Comparison of ENCODE assay signal across 8 cellular contexts in genomic region chr1:36156329-36157114, GRCh38. TPM values are rescaled to one million over a fixed set of nuclear protein-coding genes. Genes with fewer than 3 reads are reported as not detected.
DNase-seq lines count a peak whose midpoint lies in the region; ATAC-seq, FAIRE-seq and TF ChIP-seq lines count a peak whose summit lies in the region.

No MANE protein-coding gene starts in this region.

- no peak for FAIRE-seq in A549 (lab: Jason Lieb, UNC)

- TF ChIP-seq POLR2A in A549 (IDR thresholded peaks at IDR 0.05; ENCODE audit: low read length) = no peak

- 0 out of 2 replicates have a peak, but pooled peaks cover 6% of the 10 kb centered on the region for H3K36me3 ChIP-seq in KOPT-K1 (ENCODE audit: insufficient read depth, low read length)
- H3K36me3 ChIP-seq in SU-DHL-6 (ENCODE audit: low read length) = no peaks in the 10 kb centered on the region
- no peaks in the 10 kb centered on the region for H3K36me3 ChIP-seq in hepatocyte (replicated peaks; ENCODE audit: insufficient read depth, low read depth)

- CTCF ChIA-PET in A549 (lab: Yijun Ruan, JAX) = interaction anchor here (1.1 to 2.3 kb wide), 4 partner anchors 17 to 67 kb away, joined by 3 to 12 read pairs (median 4); partner anchors contain the start of gene THRAP3

- DNase-seq in A549 (ENCODE audit: low read depth in 1 of 2, low spot score in 1 of 2) (peak; percentile 33 to 47), hepatocyte (ENCODE audit: low spot score) (peak; percentile 83), putamen (ENCODE audit: low spot score) (peak; percentile 87), NCI-H2107 treated with DMSO at 0.1 percent for 48 hours (lab: John Stamatoyannopoulos, UW; ENCODE audit: unreplicated experiment) (no peak)

- H3K9ac ChIP-seq in SU-DHL-6 (ENCODE audit: low read length) = peak overlapping the region; percentile 91

- POLR2A ChIA-PET in A549 (lab: Yijun Ruan, JAX) = interaction anchor here (1.5 to 2.4 kb wide), 2 partner anchors 16 to 31 kb away, joined by 4 to 7 read pairs; no protein-coding TSS in a partner anchor

- ATAC-seq in A549 = peak; percentile 36 to 49; a peak in 5 of 6 replicates
- peak; percentile 11 for ATAC-seq in GM18502 (IDR thresholded peaks at IDR 0.05; ENCODE audit: poor library complexity, unreplicated experiment)

- H3K27ac ChIP-seq in A549 = peak overlapping the region; percentile 98 to 99
- H3K27ac ChIP-seq in KOPT-K1 (ENCODE audit: low read depth, low read length, poor library complexity, severe bottlenecking) = peak overlapping the region; percentile 89
- peak overlapping the region; percentile 57 for H3K27ac ChIP-seq in SU-DHL-6 (ENCODE audit: low read depth, low read length)
- H3K27ac ChIP-seq in angular gyrus (ENCODE audit: low read depth, low read length) = peak overlapping the region; percentile 98
- peak overlapping the region; percentile 98 for H3K27ac ChIP-seq in hepatocyte

- TF ChIP-seq CTCF in A549 (IDR thresholded peaks at IDR 0.05) = no peak
- no peak for TF ChIP-seq CTCF in SU-DHL-6 (IDR thresholded peaks at IDR 0.05; ENCODE audit: insufficient read depth, low read length, poor library complexity, severe bottlenecking)
- TF ChIP-seq CTCF in hepatocyte (IDR thresholded peaks at IDR 0.05; ENCODE audit: poor library complexity) = no peak

- 1% methylated on average over 14 of the region's 69 CpGs for WGBS in A549 (ENCODE audit: missing lambda C conversion rate)
- WGBS in hepatocyte (ENCODE audit: low lambda C conversion rate, missing lambda C conversion rate) = 2% methylated on average over 22 of the region's 69 CpGs

- H3K4me3 ChIP-seq in A549 = peak overlapping the region; percentile 99
- H3K4me3 ChIP-seq in SU-DHL-6 (ENCODE audit: insufficient read depth, low read length, poor library complexity, severe bottlenecking) = peak overlapping the region; percentile 92
- H3K4me3 ChIP-seq in hepatocyte = peak overlapping the region; percentile 100

- H3K79me2 ChIP-seq in SU-DHL-6 (ENCODE audit: insufficient read depth, low read length) (peaks cover 50% of the 10 kb centered on the region), hepatocyte (peaks cover 58% of the 10 kb centered on the region)

- H3F3A ChIP-seq in SU-DHL-6 (ENCODE audit: insufficient read depth) = peaks cover 4% of the 10 kb centered on the region; the same call in 1 of the 2 replicates

- peak overlapping the region; percentile 89 for H2AFZ ChIP-seq in SU-DHL-6 (ENCODE audit: low read depth, low read length, severe bottlenecking)
- H2AFZ ChIP-seq in hepatocyte = peak overlapping the region; percentile 94

- H4K20me1 ChIP-seq in SU-DHL-6 (ENCODE audit: low read depth, low read length) (no peaks in the 10 kb centered on the region), hepatocyte (ENCODE audit: insufficient read depth, poor library complexity, severe bottlenecking) (peaks cover 38% of the 10 kb centered on the region)

- TF ChIP-seq EP300 in A549 (IDR thresholded peaks at IDR 0.05) = no peak

- H3K4me1 ChIP-seq in A549 (peaks cover 56% of the 10 kb centered on the region), hepatocyte (ENCODE audit: insufficient read depth) (peaks cover 38% of the 10 kb centered on the region)

- no peak for TF ChIP-seq RAD21 in A549 (conservative IDR thresholded peaks at IDR 0.05 in 1 of 2, IDR thresholded peaks at IDR 0.05 in 1 of 2)

- H3K27me3 ChIP-seq in SU-DHL-6 (ENCODE audit: low read length) (no peaks in the 10 kb centered on the region), hepatocyte (no peaks in the 10 kb centered on the region)

- no peaks in the 10 kb centered on the region for H3K9me2 ChIP-seq in SU-DHL-6 (replicated peaks; ENCODE audit: insufficient read depth, low read length)
- H3K9me2 ChIP-seq in hepatocyte (replicated peaks; ENCODE audit: insufficient read depth) = no peaks in the 10 kb centered on the region

- H3K9me3 ChIP-seq in A549 (no peaks in the 10 kb centered on the region), KOPT-K1 (ENCODE audit: insufficient read depth, low read length, poor library complexity, severe bottlenecking) (no peaks in the 10 kb centered on the region), SU-DHL-6 (ENCODE audit: insufficient read depth, low read length) (no peaks in the 10 kb centered on the region), hepatocyte (ENCODE audit: low read depth) (no peaks in the 10 kb centered on the region)

- H3K4me2 ChIP-seq in A549 (peak overlapping the region; percentile 99), SU-DHL-6 (ENCODE audit: low read depth, low read length, poor library complexity, severe bottlenecking) (peak overlapping the region; percentile 77), hepatocyte (peak overlapping the region; percentile 79)

TF ChIP-seq in A549, 52 proteins besides CTCF, POLR2A, EP300 and RAD21 (continues in another document):
- TF ChIP-seq MAX (IDR thresholded peaks at IDR 0.05) = peak; percentile 20; the same call in 1 of the 2 replicates
- TF ChIP-seq JUN (IDR thresholded peaks at IDR 0.05) = peak in 1 of 2 experiments; percentile 21; a peak in 2 of 5 replicates
- no peak for TF ChIP-seq RARB (CRISPR knock-in tag; IDR thresholded peaks at IDR 0.05)
- no peak for TF ChIP-seq NPAS2 (CRISPR knock-in tag; IDR thresholded peaks at IDR 0.05; ENCODE audit: borderline replicate concordance)
- no peak for TF ChIP-seq SREBF2 (IDR thresholded peaks at IDR 0.05)
- TF ChIP-seq KDM1A (IDR thresholded peaks at IDR 0.05; ENCODE audit: low read depth) = peak; percentile 16; the same call in 1 of the 2 replicates
- no peak for TF ChIP-seq E2F6 (IDR thresholded peaks at IDR 0.05; ENCODE audit: borderline replicate concordance, low read depth)
- TF ChIP-seq ZNF302 (CRISPR knock-in tag; IDR thresholded peaks at IDR 0.05) = no peak
- TF ChIP-seq TP53 (CRISPR knock-in tag; IDR thresholded peaks at IDR 0.05) = no peak
- TF ChIP-seq HMGXB4 (CRISPR knock-in tag; IDR thresholded peaks at IDR 0.05; ENCODE audit: borderline replicate concordance) = no peak
- TF ChIP-seq HDAC2 (IDR thresholded peaks at IDR 0.05) = no peak
- no peak for TF ChIP-seq ZSCAN20 (CRISPR knock-in tag; IDR thresholded peaks at IDR 0.05)
- TF ChIP-seq HOXB5 (CRISPR knock-in tag; IDR thresholded peaks at IDR 0.05) = no peak
- peak; percentile 77; the same call in 1 of the 2 replicates for TF ChIP-seq PHF8 (IDR thresholded peaks at IDR 0.05; ENCODE audit: borderline replicate concordance, low read depth)
- TF ChIP-seq HES2 (IDR thresholded peaks at IDR 0.05) = no peak
- TF ChIP-seq NR3C1 (IDR thresholded peaks at IDR 0.05) = no peak
- TF ChIP-seq GATA3 (IDR thresholded peaks at IDR 0.05; ENCODE audit: borderline replicate concordance) = no peak
- TF ChIP-seq ZFP36 (IDR thresholded peaks at IDR 0.05; ENCODE audit: borderline replicate concordance, partially characterized antibody) = no peak
- no peak for TF ChIP-seq EHMT2 (IDR thresholded peaks at IDR 0.05; ENCODE audit: low read depth)

RNA-seq across cellular contexts. Expression of gene MAP7D1, which starts 0.6 kb away (rescaled TPM):
- polyA plus RNA-seq in A549 (2011; rRNA removed) (15.4 and 16.4 TPM in 2 replicates), A549 (2017; fragmentation: RNase III; extraction: RNeasy Plus Mini Kit Qiagen cat#74134 plus additional on column Dnase treatment) (74.9 to 79.0 TPM (median 75.0 TPM) in 3 replicates), hepatocyte (84.7 and 97.8 TPM in 2 replicates)
- 65.2 and 90.0 TPM in 2 replicates for polyA plus RNA-seq in A549 (2012; cell fraction: cytosol; rRNA removed)
- 113 and 167 TPM in 2 replicates for polyA plus RNA-seq in A549 (2012; cell fraction: nucleus; rRNA removed)
- 15.5 and 28.3 TPM in 2 replicates for polyA minus RNA-seq in A549 (2011; rRNA and poly(A)+ RNA removed)
- total RNA-seq in hepatocyte = 46.0 and 48.4 TPM in 2 replicates

RNA-seq across cellular contexts. Expression of gene TRAPPC3, which starts 7.2 kb away (rescaled TPM):
- polyA plus RNA-seq in A549 (2011; rRNA removed) (62.2 and 67.0 TPM in 2 replicates), A549 (2017; fragmentation: RNase III; extraction: RNeasy Plus Mini Kit Qiagen cat#74134 plus additional on column Dnase treatment) (103 to 109 TPM (median 105 TPM) in 3 replicates), hepatocyte (131 and 148 TPM in 2 replicates)
- polyA plus RNA-seq in A549 (2012; cell fraction: cytosol; rRNA removed) = 69.5 and 75.1 TPM in 2 replicates
- 27.5 and 54.4 TPM in 2 replicates for polyA plus RNA-seq in A549 (2012; cell fraction: nucleus; rRNA removed)
- 16.7 and 17.4 TPM in 2 replicates for polyA minus RNA-seq in A549 (2011; rRNA and poly(A)+ RNA removed)
- total RNA-seq in hepatocyte = 128 and 139 TPM in 2 replicates

RNA-seq across cellular contexts. Expression of gene COL8A2, which starts 31.5 kb away (rescaled TPM):
- 0.05 and 0.12 TPM in 2 replicates for polyA plus RNA-seq in A549 (2011; rRNA removed)
- 0.05 and 0.09 TPM in 2 replicates for polyA plus RNA-seq in A549 (2012; cell fraction: cytosol; rRNA removed)
- polyA plus RNA-seq in A549 (2012; cell fraction: nucleus; rRNA removed) = 0.11 and 0.13 TPM in 2 replicates
- polyA plus RNA-seq in A549 (2017; fragmentation: RNase III; extraction: RNeasy Plus Mini Kit Qiagen cat#74134 plus additional on column Dnase treatment) = 0.07 to 0.16 TPM (median 0.12 TPM) in 3 replicates
- 0.08 and 0.10 TPM in 2 replicates for polyA minus RNA-seq in A549 (2011; rRNA and poly(A)+ RNA removed)
- total RNA-seq in hepatocyte = 32.6 and 44.8 TPM in 2 replicates
- 53.7 and 59.4 TPM in 2 replicates for polyA plus RNA-seq in hepatocyte

Comparison
In these comparisons a context has a peak if more than half of its experiments do, and no peak if none do; other contexts are left out.
1. RNA of gene COL8A2, which starts 31.5 kb away (polyA plus RNA-seq): 53.7 to 59.4 TPM in hepatocyte; 0.05 to 0.16 TPM in A549; every median in the first group is over 10 times any median in the second.
2. Peak in every context shown above with its lines, with median percentiles within 50 percentile points of each other: H3K27ac ChIP-seq, H3K4me2 ChIP-seq and H3K4me3 ChIP-seq.